ENCODE assay signal across 1 cellular context in the genomic region with DNA sequence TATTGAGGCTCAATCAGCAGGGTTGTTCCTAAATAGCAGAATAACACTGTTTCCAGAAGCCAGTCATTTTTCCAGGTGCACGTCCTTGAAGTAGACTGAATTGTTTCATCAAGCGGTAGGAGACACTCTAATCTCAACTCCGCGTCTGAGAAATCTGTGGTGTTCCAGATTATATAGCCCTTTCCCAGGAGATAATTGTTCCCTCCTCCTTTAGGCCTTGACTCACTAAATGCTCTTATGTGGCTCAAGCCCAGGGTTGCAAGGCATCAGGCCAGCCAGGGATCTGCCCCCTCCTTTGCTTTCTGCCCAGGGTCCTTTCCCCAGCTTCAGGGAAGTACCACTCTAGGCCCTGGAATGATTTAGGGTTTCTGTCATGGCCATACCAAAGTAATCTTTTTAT.
TF ChIP-seq lines count a peak whose summit lies in the region.

No MANE protein-coding gene starts in this region.

TF ChIP-seq in GM23338, 12 proteins besides CTCF, POLR2A, EP300 and RAD21 (continued from another document):
- TF ChIP-seq ZNF331 (CRISPR knock-in tag; IDR thresholded peaks at IDR 0.05; ENCODE audit: low read depth) (no peak), CREB1 (CRISPR knock-in tag; IDR thresholded peaks at IDR 0.05; ENCODE audit: low read depth) (no peak)
